1 cellular context compared by ENCODE assay signal in the genomic region with DNA sequence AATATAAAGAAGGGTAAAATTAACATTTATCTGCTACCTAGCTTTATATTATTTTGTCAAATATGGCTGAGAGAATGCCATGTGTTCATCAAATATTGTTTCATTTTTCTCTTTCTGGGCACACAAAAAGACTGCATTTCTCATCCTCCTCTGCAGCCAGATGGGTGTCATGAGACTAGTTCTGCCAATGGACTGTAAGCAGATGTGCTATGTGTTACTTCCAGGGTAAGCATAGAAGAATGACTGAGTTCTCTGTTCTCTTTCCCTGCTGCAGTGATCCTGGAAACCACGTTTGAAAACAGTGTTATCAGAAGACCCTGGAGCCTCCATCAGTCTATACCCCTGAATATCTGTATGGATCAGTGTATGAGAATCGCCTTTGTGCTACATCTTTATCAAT.
TF ChIP-seq lines count a peak whose summit lies in the region.

No MANE protein-coding gene starts in this region.

TF ChIP-seq in HCT116, 20 proteins besides CTCF, POLR2A, EP300 and RAD21:
- TF ChIP-seq, protein P1, sequence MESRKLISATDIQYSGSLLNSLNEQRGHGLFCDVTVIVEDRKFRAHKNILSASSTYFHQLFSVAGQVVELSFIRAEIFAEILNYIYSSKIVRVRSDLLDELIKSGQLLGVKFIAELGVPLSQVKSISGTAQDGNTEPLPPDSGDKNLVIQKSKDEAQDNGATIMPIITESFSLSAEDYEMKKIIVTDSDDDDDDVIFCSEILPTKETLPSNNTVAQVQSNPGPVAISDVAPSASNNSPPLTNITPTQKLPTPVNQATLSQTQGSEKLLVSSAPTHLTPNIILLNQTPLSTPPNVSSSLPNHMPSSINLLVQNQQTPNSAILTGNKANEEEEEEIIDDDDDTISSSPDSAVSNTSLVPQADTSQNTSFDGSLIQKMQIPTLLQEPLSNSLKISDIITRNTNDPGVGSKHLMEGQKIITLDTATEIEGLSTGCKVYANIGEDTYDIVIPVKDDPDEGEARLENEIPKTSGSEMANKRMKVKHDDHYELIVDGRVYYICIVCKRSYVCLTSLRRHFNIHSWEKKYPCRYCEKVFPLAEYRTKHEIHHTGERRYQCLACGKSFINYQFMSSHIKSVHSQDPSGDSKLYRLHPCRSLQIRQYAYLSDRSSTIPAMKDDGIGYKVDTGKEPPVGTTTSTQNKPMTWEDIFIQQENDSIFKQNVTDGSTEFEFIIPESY (IDR thresholded peaks at IDR 0.05; ENCODE audit: extremely low read depth, insufficient replicate concordance, low read length) = no peak
- TF ChIP-seq YY1 (IDR thresholded peaks at IDR 0.05; ENCODE audit: extremely low read depth, insufficient replicate concordance, low read depth, low read length) (no peak), SIN3A (IDR thresholded peaks at IDR 0.05; ENCODE audit: low read depth) (no peak), SP1 (IDR thresholded peaks at IDR 0.05; ENCODE audit: low read depth) (no peak), POLR2AphosphoS5 (IDR thresholded peaks at IDR 0.05; ENCODE audit: low read depth, low read length) (no peak), EZH2 (IDR thresholded peaks at IDR 0.05) (no peak)
